ENCODE assay signal across 8 cellular contexts in the genomic region with DNA sequence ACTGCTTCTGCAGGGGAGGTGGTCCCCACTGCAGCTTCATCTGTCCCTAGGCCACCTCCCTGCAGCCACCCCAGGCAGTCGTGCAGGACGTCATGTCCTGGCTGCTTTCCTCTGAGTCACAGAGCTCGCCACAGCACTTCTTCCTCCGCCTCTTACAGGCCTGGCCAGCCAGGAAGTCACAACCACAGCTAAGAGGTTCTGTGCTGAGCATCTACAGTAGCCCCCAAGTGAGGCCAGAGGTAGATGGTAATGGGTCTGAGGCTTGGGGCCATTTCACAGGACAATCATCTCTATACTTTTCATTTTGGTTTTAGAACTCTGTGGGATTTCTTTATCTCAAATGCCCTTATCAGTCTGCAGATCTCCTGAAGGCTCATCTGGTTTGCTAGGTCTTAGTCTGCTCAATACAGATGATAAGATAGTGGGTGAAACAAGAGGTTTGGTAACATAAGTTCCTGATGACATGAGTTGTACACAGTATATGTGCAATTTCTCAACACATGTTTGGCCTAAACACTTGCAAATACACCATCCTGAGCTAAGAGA.
DNase-seq lines count a peak whose midpoint lies in the region; ATAC-seq and TF ChIP-seq lines count a peak whose summit lies in the region.

No MANE protein-coding gene starts in this region.

- ATAC-seq in GM19328 (IDR thresholded peaks at IDR 0.05; ENCODE audit: unreplicated experiment), result peak; percentile 50
- peak; percentile 46 for ATAC-seq in HG03439 (IDR thresholded peaks at IDR 0.05; ENCODE audit: unreplicated experiment)
- ATAC-seq in activated naive CD8-positive, alpha-beta T cell treated with anti-CD3 and anti-CD28 coated beads, Interleukin-2, amount 50 U/mL, for 24 hours, result peak; percentile 58

- WGBS in hepatocyte (ENCODE audit: low lambda C conversion rate, missing lambda C conversion rate), result 18% methylated on average over 4 of the region's 4 CpGs

- H3K4me1 Mint-ChIP-seq in activated naive CD8-positive, alpha-beta T cell treated with anti-CD3 and anti-CD28 coated beads, Interleukin-2, amount 50 U/mL, for 24 hours, result peaks cover 76% of the 10 kb centered on the region

- DNase-seq in AG10803 (ENCODE audit: low read depth) (peak; percentile 84), SW480 (ENCODE audit: low spot score) (peak; percentile 75), hepatocyte (ENCODE audit: low spot score) (peak; percentile 81), ecto neural progenitor cell (ENCODE audit: low spot score) (no peak)
- DNase-seq in activated naive CD8-positive, alpha-beta T cell treated with anti-CD3 and anti-CD28 coated beads, Interleukin-2, amount 50 U/mL, for 24 hours, result peak; percentile 84
- DNase-seq in stimulated activated CD4-positive, alpha-beta T cell treated with anti-CD3 and anti-CD28 coated beads, Interleukin-15, amount 100 ng/mL, for 24 hours, result peak; percentile 87

- H3K9me3 Mint-ChIP-seq in activated naive CD8-positive, alpha-beta T cell treated with anti-CD3 and anti-CD28 coated beads, Interleukin-2, amount 50 U/mL, for 24 hours, result no peaks in the 10 kb centered on the region

- H3K27ac Mint-ChIP-seq in activated naive CD8-positive, alpha-beta T cell treated with anti-CD3 and anti-CD28 coated beads, Interleukin-2, amount 50 U/mL, for 24 hours, result peak overlapping the region; percentile 99

- H3K36me3 ChIP-seq in hepatocyte (replicated peaks; ENCODE audit: insufficient read depth, low read depth), result no peaks in the 10 kb centered on the region

- no peaks in the 10 kb centered on the region for H3K9me2 ChIP-seq in hepatocyte (replicated peaks; ENCODE audit: insufficient read depth)

- H3K27ac ChIP-seq in hepatocyte, result peak overlapping the region; percentile 98

- TF ChIP-seq CTCF in AG10803 (conservative IDR thresholded peaks at IDR 0.05; ENCODE audit: low read length) (no peak), hepatocyte (IDR thresholded peaks at IDR 0.05; ENCODE audit: poor library complexity) (no peak)

- no peak overlapping the region for H2AFZ ChIP-seq in hepatocyte

- peaks cover 5% of the 10 kb centered on the region for H3K36me3 Mint-ChIP-seq in activated naive CD8-positive, alpha-beta T cell treated with anti-CD3 and anti-CD28 coated beads, Interleukin-2, amount 50 U/mL, for 24 hours (ENCODE audit: low read depth)

- H3K9me3 ChIP-seq in hepatocyte (ENCODE audit: low read depth), result no peaks in the 10 kb centered on the region

- peaks cover 2% of the 10 kb centered on the region for H3K27me3 Mint-ChIP-seq in activated naive CD8-positive, alpha-beta T cell treated with anti-CD3 and anti-CD28 coated beads, Interleukin-2, amount 50 U/mL, for 24 hours

- no peaks in the 10 kb centered on the region for H3K27me3 ChIP-seq in hepatocyte

- peak overlapping the region; percentile 87 for H3K4me2 ChIP-seq in hepatocyte

- H3K4me1 ChIP-seq in hepatocyte (ENCODE audit: insufficient read depth), result peaks cover 46% of the 10 kb centered on the region

- H3K4me3 Mint-ChIP-seq in activated naive CD8-positive, alpha-beta T cell treated with anti-CD3 and anti-CD28 coated beads, Interleukin-2, amount 50 U/mL, for 24 hours, result peak overlapping the region; percentile 82

- no peaks in the 10 kb centered on the region for H3K79me2 ChIP-seq in hepatocyte

- H3K4me3 ChIP-seq in AG10803 (ENCODE audit: low read length) (no peak overlapping the region), hepatocyte (no peak overlapping the region)

- H4K20me1 ChIP-seq in hepatocyte (ENCODE audit: insufficient read depth, poor library complexity, severe bottlenecking), result no peaks in the 10 kb centered on the region
